27 cellular contexts compared by ENCODE assay signal in the genomic region with DNA sequence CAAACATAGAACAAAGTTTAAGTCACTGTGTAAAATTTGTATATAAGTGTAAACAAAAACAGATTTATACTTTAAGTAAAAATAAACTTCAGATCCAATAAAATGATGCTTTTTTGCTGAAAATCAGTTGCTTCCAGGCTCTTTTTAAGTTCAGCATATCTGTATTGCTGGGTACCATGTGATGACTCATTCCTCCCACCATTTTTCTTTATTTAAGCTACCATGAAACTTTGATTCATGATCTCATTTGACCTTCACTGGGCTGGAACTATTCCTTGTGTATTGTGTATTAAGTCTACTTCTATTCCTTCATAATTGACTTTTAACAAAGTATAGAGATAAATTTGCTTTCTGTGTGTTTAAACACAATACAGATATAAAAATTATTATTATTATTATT. TPM values are rescaled to one million over a fixed set of nuclear protein-coding genes. Genes with fewer than 3 reads are reported as not detected.
DNase-seq lines count a peak whose midpoint lies in the region; ATAC-seq, FAIRE-seq and TF ChIP-seq lines count a peak whose summit lies in the region.
"Had no signal": no experiment of that assay in that cellular context is flagged by ENCODE, and none has a peak within 500 bp of the region (broad histone marks: within the 10 kb centered on the region; RNA-seq: fewer than 3 reads in every experiment).

No MANE protein-coding gene starts in this region.

- H3K36me3 Mint-ChIP-seq in CD8-positive, alpha-beta T cell, result peaks cover 49% of the 10 kb centered on the region

- H3K27me3 Mint-ChIP-seq in CD8-positive, alpha-beta T cell (ENCODE audit: low read depth), result no peaks in the 10 kb centered on the region
- H3K27me3 Mint-ChIP-seq: activated CD4-positive, alpha-beta T cell treated with anti-CD3 and anti-CD28 coated beads for 36 hours; naive B cell had no signal

- no peak overlapping the region for H3K4me3 Mint-ChIP-seq in CD8-positive, alpha-beta T cell
- H3K4me3 Mint-ChIP-seq: activated CD4-positive, alpha-beta T cell treated with anti-CD3 and anti-CD28 coated beads for 36 hours; naive B cell had no signal

- intact Hi-C loops in CD8-positive, alpha-beta T cell (cut with DNase I, micrococcal nuclease), result no loop called here
- intact Hi-C loops in psoas muscle (cut with DNase I), result loop anchor here in 1 of 2 donors (10.0 kb wide), 1 partner anchor 94 kb away; no protein-coding TSS in a partner anchor

- no peak overlapping the region for H3K27ac ChIP-seq in CD8-positive, alpha-beta T cell (ENCODE audit: low read depth, low read length)
- H3K27ac ChIP-seq in psoas muscle, result peak overlapping the region; percentile 48
- H3K27ac ChIP-seq: BLaER1 treated with 17β-estradiol and CSF1 and Interleukin-3, amounts not matched to agents 10 nM and 100 nM; body of pancreas; GM23248; prostate gland; upper lobe of right lung had no signal

- peak; percentile 15 for FAIRE-seq in endometrium (lab: Jason Lieb, UNC)
- FAIRE-seq: G401.6, keratinocyte had no signal

- no peaks in the 10 kb centered on the region for H3K27me3 ChIP-seq in CD8-positive, alpha-beta T cell (ENCODE audit: insufficient read depth, low read length)
- no peaks in the 10 kb centered on the region for H3K27me3 ChIP-seq in psoas muscle (ENCODE audit: insufficient read depth in 3 of 3, low read length in 2 of 3)
- H3K27me3 ChIP-seq: BLaER1 treated with 17β-estradiol and CSF1 and Interleukin-3, amounts not matched to agents 10 nM and 100 nM; body of pancreas; upper lobe of right lung had no signal

- no peak overlapping the region for H3K4me3 ChIP-seq in CD8-positive, alpha-beta T cell (ENCODE audit: low read depth, low read length)
- H3K4me3 ChIP-seq in psoas muscle, result no peak overlapping the region
- H3K4me3 ChIP-seq: BLaER1 treated with 17β-estradiol and CSF1 and Interleukin-3, amounts not matched to agents 10 nM and 100 nM; body of pancreas; GM23248; prostate gland; upper lobe of right lung had no signal

- CTCF ChIA-PET in CD8-positive, alpha-beta T cell (lab: Charles Lee), result interaction anchor here (1.2 to 1.5 kb wide), 2 partner anchors 8 to 24 kb away, joined by 4 read pairs; no protein-coding TSS in a partner anchor

- no peak for TF ChIP-seq CTCF in CD8-positive, alpha-beta T cell (IDR thresholded peaks at IDR 0.05)
- no peak for TF ChIP-seq CTCF in psoas muscle (IDR thresholded peaks at IDR 0.05)

- H3K9me3 Mint-ChIP-seq in CD8-positive, alpha-beta T cell, result no peaks in the 10 kb centered on the region

- ATAC-seq in CD8-positive, alpha-beta T cell, result no peak
- ATAC-seq in psoas muscle, result no peak
- ATAC-seq: activated CD4-positive, alpha-beta T cell treated with anti-CD3 and anti-CD28 coated beads for 36 hours; body of pancreas had no signal

- peak overlapping the region; percentile 24 for H3K27ac Mint-ChIP-seq in CD8-positive, alpha-beta T cell
- H3K27ac Mint-ChIP-seq: activated CD4-positive, alpha-beta T cell treated with anti-CD3 and anti-CD28 coated beads for 36 hours had no signal

- no peaks in the 10 kb centered on the region for H3K9me3 ChIP-seq in CD8-positive, alpha-beta T cell (ENCODE audit: low read length)
- no peaks in the 10 kb centered on the region for H3K9me3 ChIP-seq in psoas muscle
- H3K9me3 ChIP-seq: body of pancreas, prostate gland, upper lobe of right lung had no signal

- H3K4me1 Mint-ChIP-seq in CD8-positive, alpha-beta T cell (ENCODE audit: low read depth), result peaks cover 24% of the 10 kb centered on the region

- no peaks in the 10 kb centered on the region for H3K36me3 ChIP-seq in CD8-positive, alpha-beta T cell (ENCODE audit: insufficient read depth, low read length)
- H3K36me3 ChIP-seq in psoas muscle (ENCODE audit: insufficient read depth in 1 of 2, low read depth in 1 of 2), result no peaks in the 10 kb centered on the region
- H3K36me3 ChIP-seq: prostate gland, upper lobe of right lung had no signal

- peaks cover 8% of the 10 kb centered on the region for H3K4me1 ChIP-seq in CD8-positive, alpha-beta T cell (ENCODE audit: insufficient read depth, low read length)
- H3K4me1 ChIP-seq in psoas muscle, result peaks cover 33% of the 10 kb centered on the region
- H3K4me1 ChIP-seq: body of pancreas, prostate gland had no signal

- DNase-seq in CD8-positive, alpha-beta T cell, result no peak
- DNase-seq in M059J (ENCODE audit: low read depth) (peak; percentile 41), psoas muscle (no peak), cerebellar cortex (ENCODE audit: low spot score) (no peak)
- no peak for DNase-seq in central memory CD4-positive, alpha-beta T cell
- no peak for DNase-seq in stimulated activated CD4-positive, alpha-beta T cell treated with anti-CD3 and anti-CD28 coated beads, Interleukin-4, amount 100 ng/mL, for 4 hours
- DNase-seq: activated CD4-positive, alpha-beta T cell treated with anti-CD3 and anti-CD28 coated beads for 36 hours; activated effector memory CD4-positive, alpha-beta T cell treated with anti-CD3 and anti-CD28 coated beads, Interleukin-2, amount 50 U/mL, for 16 hours; Calu3; DMS79; GM23248; midbrain; naive B cell; NCI-H1092 treated with DMSO at 0.1 percent for 48 hours; NCI-H187; NCI-H2171; NCI-H510A; nucleus accumbens; stimulated activated naive CD4-positive, alpha-beta T cell; T-helper 9 cell; upper lobe of right lung had no signal

- POLR2A ChIA-PET in CD8-positive, alpha-beta T cell (lab: Charles Lee), result no interaction called here

RNA-seq across cellular contexts. Expression of a gene that starts 46.3 kb away (rescaled TPM):
- 10 to 100 TPM; 53.1 to 57.3 TPM for total RNA-seq in CD8-positive, alpha-beta T cell
- total RNA-seq in M059J (2014; rRNA removed; shearing (Covaris generic)), result 174 and 250 TPM in 2 replicates
- total RNA-seq in psoas muscle, result 10 to 100 TPM; 31.0 to 45.8 (median 37.6) TPM
- polyA plus RNA-seq in psoas muscle, result 10 to 100 TPM; 11.3 to 25.7 (median 13.9) TPM
